In the genomic region with DNA sequence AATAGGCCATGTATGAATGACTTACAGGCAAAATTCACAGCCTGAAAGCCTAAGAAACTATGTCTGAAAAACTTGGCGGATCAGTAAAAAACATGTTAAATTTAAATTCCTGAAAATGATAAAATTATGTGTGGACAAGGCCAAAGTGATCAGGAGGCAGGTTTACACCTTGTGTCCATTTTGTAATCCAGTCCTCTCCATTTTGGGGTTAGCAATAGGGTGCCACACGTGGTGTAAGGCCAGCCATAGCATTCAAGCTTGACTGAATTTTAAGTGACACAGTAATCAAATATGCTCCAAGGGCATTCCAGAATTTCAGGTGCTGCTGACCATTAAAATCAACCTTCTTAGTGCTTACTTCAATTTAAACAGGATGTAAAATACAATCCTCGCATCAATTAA, we compare ENCODE assay signal across 1 cellular context.
TF ChIP-seq lines count a peak whose summit lies in the region.

No MANE protein-coding gene starts in this region.

TF ChIP-seq in WTC11, 78 proteins besides CTCF, POLR2A, EP300 and RAD21 (continued from another document):
- TF ChIP-seq, protein P1, sequence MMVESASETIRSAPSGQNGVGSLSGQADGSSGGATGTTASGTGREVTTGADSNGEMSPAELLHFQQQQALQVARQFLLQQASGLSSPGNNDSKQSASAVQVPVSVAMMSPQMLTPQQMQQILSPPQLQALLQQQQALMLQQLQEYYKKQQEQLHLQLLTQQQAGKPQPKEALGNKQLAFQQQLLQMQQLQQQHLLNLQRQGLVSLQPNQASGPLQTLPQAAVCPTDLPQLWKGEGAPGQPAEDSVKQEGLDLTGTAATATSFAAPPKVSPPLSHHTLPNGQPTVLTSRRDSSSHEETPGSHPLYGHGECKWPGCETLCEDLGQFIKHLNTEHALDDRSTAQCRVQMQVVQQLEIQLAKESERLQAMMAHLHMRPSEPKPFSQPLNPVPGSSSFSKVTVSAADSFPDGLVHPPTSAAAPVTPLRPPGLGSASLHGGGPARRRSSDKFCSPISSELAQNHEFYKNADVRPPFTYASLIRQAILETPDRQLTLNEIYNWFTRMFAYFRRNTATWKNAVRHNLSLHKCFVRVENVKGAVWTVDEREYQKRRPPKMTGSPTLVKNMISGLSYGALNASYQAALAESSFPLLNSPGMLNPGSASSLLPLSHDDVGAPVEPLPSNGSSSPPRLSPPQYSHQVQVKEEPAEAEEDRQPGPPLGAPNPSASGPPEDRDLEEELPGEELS (CRISPR knock-in tag; IDR thresholded peaks at IDR 0.05), result no peak
- TF ChIP-seq, protein P2, sequence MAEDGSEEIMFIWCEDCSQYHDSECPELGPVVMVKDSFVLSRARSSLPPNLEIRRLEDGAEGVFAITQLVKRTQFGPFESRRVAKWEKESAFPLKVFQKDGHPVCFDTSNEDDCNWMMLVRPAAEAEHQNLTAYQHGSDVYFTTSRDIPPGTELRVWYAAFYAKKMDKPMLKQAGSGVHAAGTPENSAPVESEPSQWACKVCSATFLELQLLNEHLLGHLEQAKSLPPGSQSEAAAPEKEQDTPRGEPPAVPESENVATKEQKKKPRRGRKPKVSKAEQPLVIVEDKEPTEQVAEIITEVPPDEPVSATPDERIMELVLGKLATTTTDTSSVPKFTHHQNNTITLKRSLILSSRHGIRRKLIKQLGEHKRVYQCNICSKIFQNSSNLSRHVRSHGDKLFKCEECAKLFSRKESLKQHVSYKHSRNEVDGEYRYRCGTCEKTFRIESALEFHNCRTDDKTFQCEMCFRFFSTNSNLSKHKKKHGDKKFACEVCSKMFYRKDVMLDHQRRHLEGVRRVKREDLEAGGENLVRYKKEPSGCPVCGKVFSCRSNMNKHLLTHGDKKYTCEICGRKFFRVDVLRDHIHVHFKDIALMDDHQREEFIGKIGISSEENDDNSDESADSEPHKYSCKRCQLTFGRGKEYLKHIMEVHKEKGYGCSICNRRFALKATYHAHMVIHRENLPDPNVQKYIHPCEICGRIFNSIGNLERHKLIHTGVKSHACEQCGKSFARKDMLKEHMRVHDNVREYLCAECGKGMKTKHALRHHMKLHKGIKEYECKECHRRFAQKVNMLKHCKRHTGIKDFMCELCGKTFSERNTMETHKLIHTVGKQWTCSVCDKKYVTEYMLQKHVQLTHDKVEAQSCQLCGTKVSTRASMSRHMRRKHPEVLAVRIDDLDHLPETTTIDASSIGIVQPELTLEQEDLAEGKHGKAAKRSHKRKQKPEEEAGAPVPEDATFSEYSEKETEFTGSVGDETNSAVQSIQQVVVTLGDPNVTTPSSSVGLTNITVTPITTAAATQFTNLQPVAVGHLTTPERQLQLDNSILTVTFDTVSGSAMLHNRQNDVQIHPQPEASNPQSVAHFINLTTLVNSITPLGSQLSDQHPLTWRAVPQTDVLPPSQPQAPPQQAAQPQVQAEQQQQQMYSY (CRISPR knock-in tag; IDR thresholded peaks at IDR 0.05), result no peak
TF ChIP-seq in WTC11: peak in this region for 0.
